ENCODE assay signal across 8 cellular contexts in the genomic region with DNA sequence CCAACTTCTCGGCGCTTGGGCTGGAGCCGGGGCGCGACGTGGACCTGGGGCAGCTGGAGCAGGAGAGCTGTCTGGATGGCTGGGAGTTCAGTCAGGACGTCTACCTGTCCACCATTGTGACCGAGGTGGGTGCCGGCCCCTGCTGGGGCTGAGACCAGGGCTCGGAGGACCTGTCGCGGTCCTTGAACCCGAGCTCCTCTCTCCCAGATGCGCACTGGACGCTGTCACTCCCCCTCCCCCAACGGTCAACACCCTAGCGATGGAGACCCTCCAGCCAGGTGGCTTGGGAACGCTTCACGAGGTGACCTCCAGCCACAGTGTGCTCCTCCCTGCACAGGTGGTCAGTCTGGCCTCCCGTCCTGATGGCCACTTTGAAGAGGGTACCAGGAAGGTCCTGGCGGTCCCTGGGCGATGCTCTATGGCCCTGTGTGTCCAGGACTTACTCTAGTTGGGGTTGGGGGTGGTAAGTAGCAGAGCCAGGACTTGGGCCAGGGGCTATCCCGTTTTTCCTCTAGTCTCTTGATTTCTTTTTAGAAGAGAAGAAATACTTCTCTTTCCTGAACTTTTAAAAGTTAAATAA. TPM values are rescaled to one million over a fixed set of nuclear protein-coding genes. Genes with fewer than 3 reads are reported as not detected.
A peak's percentile ranks its signal among the peaks of the same experiment; 100 is the strongest.
DNase-seq lines count a peak whose midpoint lies in the region; ATAC-seq and TF ChIP-seq lines count a peak whose summit lies in the region.

No MANE protein-coding gene starts in this region.

- peaks cover 20% of the 10 kb centered on the region for H3K4me1 Mint-ChIP-seq in T-helper 2 cell treated with Interferon-gamma antibody and Interleukin-4, amounts not matched to agents 5 μg/mL and 100 μg/mL, for 36 hours (ENCODE audit: low read depth)

- H3K4me3 ChIP-seq in brain microvascular endothelial cell (ENCODE audit: low read depth, low read length): peak overlapping the region; percentile 65
- peak overlapping the region; percentile 55 to 73 (median 72) for H3K4me3 ChIP-seq in liver (ENCODE audit: low read depth in 1 of 3, low read length in 3 of 3)
- H3K4me3 ChIP-seq in thyroid gland (replicated peaks in 1 of 3): peak overlapping the region; percentile 42 to 85 (median 65)

- peak overlapping the region; percentile 4 to 73 for H3K9ac ChIP-seq in liver (ENCODE audit: low read depth in 1 of 2, low read length in 2 of 2)

- H3K36me3 ChIP-seq in brain microvascular endothelial cell (replicated peaks) (no peaks in the 10 kb centered on the region), liver (ENCODE audit: control insufficient read depth in 4 of 4, insufficient read depth in 3 of 4, low read depth in 1 of 4, low read length in 3 of 4) (peaks cover 0 to 4% (median 2%) of the 10 kb centered on the region in 4 donors), thyroid gland (no peaks in the 10 kb centered on the region)

- H3K27ac ChIP-seq in brain microvascular endothelial cell (no peak overlapping the region), liver (ENCODE audit: low read depth in 1 of 2, low read length in 2 of 2) (peak overlapping the region; percentile 80 to 82), thyroid gland (peak overlapping the region; percentile 74 to 84 (median 78))

- H3K36me3 Mint-ChIP-seq in T-helper 2 cell treated with Interferon-gamma antibody and Interleukin-4, amounts not matched to agents 5 μg/mL and 100 μg/mL, for 36 hours (ENCODE audit: low read depth): no peaks in the 10 kb centered on the region

- no peak for DNase-seq in T-helper 2 cell treated with Interferon-gamma antibody and Interleukin-4, amounts not matched to agents 5 μg/mL and 100 μg/mL, for 36 hours (ENCODE audit: low spot score)
- DNase-seq in T-helper 2 cell: no peak
- no peak for DNase-seq in brain microvascular endothelial cell
- no peak for DNase-seq in thyroid gland
- DNase-seq in hypothalamus (lab: John Stamatoyannopoulos, UW): no peak

- intact Hi-C loops in thyroid gland (cut with DNase I): no loop called here

- in situ Hi-C loops in brain microvascular endothelial cell (cut with HindIII; ENCODE audit: low pct_ligation_motif_present, low sequenced_read_pairs): no loop called here

- H3K27me3 ChIP-seq in brain microvascular endothelial cell (replicated peaks) (no peaks in the 10 kb centered on the region), liver (ENCODE audit: control insufficient read depth in 4 of 4, insufficient read depth in 4 of 4, low read length in 3 of 4) (no peaks in the 10 kb centered on the region), thyroid gland (no peaks in the 10 kb centered on the region)

- H3K4me1 ChIP-seq in liver (ENCODE audit: control insufficient read depth in 4 of 4, insufficient read depth in 4 of 4, low read length in 3 of 4) (peaks cover 0 to 36% (median 25%) of the 10 kb centered on the region in 4 donors), thyroid gland (peaks cover 7 to 26% of the 10 kb centered on the region in 2 donors)

- TF ChIP-seq RAD21 in liver (IDR thresholded peaks at IDR 0.05): no peak

- no peak for TF ChIP-seq CTCF in brain microvascular endothelial cell (IDR thresholded peaks at IDR 0.05; ENCODE audit: low read depth, low read length, missing control alignments)
- no peak for TF ChIP-seq CTCF in liver (IDR thresholded peaks at IDR 0.05; ENCODE audit: low read depth, low read length, missing input control)
- no peak for TF ChIP-seq CTCF in thyroid gland (IDR thresholded peaks at IDR 0.05)

- H3K9me3 ChIP-seq in liver (ENCODE audit: control insufficient read depth in 4 of 4, low read length in 3 of 4) (no peaks in the 10 kb centered on the region), thyroid gland (no peaks in the 10 kb centered on the region)

- ATAC-seq in GM21737 (IDR thresholded peaks at IDR 0.05; ENCODE audit: unreplicated experiment): no peak
- ATAC-seq in HG02759 (IDR thresholded peaks at IDR 0.05; ENCODE audit: unreplicated experiment): no peak

- TF ChIP-seq POLR2A in thyroid gland (IDR thresholded peaks at IDR 0.05): no peak

- H3K9me3 Mint-ChIP-seq in T-helper 2 cell treated with Interferon-gamma antibody and Interleukin-4, amounts not matched to agents 5 μg/mL and 100 μg/mL, for 36 hours: no peaks in the 10 kb centered on the region

- WGBS in liver: 11% methylated on average over 23 of the region's 23 CpGs
- 30 to 35% methylated on average over 5 to 8 of the region's 23 CpGs for WGBS in thyroid gland, 2 donors

- peak overlapping the region; percentile 81 for H3K4me3 Mint-ChIP-seq in T-helper 2 cell treated with Interferon-gamma antibody and Interleukin-4, amounts not matched to agents 5 μg/mL and 100 μg/mL, for 36 hours

- H3K27me3 Mint-ChIP-seq in T-helper 2 cell treated with Interferon-gamma antibody and Interleukin-4, amounts not matched to agents 5 μg/mL and 100 μg/mL, for 36 hours (ENCODE audit: low read depth): peaks cover 2% of the 10 kb centered on the region

- peak overlapping the region; percentile 82 for H3K27ac Mint-ChIP-seq in T-helper 2 cell treated with Interferon-gamma antibody and Interleukin-4, amounts not matched to agents 5 μg/mL and 100 μg/mL, for 36 hours

TF ChIP-seq in liver, 16 proteins besides CTCF, POLR2A, EP300 and RAD21:
- TF ChIP-seq FOXA2 (IDR thresholded peaks at IDR 0.05) (no peak), SP1 (IDR thresholded peaks at IDR 0.05) (no peak), YY1 (IDR thresholded peaks at IDR 0.05) (no peak), TAF1 (conservative IDR thresholded peaks at IDR 0.05) (no peak), JUND (IDR thresholded peaks at IDR 0.05) (no peak), HNF4A (conservative IDR thresholded peaks at IDR 0.05) (no peak), FOXA1 (IDR thresholded peaks at IDR 0.05) (no peak), RXRA (IDR thresholded peaks at IDR 0.05) (no peak), HNF4G (IDR thresholded peaks at IDR 0.05) (no peak), GABPA (IDR thresholded peaks at IDR 0.05 in 1 of 2, conservative IDR thresholded peaks at IDR 0.05 in 1 of 2) (no peak)
- TF ChIP-seq, protein P1, sequence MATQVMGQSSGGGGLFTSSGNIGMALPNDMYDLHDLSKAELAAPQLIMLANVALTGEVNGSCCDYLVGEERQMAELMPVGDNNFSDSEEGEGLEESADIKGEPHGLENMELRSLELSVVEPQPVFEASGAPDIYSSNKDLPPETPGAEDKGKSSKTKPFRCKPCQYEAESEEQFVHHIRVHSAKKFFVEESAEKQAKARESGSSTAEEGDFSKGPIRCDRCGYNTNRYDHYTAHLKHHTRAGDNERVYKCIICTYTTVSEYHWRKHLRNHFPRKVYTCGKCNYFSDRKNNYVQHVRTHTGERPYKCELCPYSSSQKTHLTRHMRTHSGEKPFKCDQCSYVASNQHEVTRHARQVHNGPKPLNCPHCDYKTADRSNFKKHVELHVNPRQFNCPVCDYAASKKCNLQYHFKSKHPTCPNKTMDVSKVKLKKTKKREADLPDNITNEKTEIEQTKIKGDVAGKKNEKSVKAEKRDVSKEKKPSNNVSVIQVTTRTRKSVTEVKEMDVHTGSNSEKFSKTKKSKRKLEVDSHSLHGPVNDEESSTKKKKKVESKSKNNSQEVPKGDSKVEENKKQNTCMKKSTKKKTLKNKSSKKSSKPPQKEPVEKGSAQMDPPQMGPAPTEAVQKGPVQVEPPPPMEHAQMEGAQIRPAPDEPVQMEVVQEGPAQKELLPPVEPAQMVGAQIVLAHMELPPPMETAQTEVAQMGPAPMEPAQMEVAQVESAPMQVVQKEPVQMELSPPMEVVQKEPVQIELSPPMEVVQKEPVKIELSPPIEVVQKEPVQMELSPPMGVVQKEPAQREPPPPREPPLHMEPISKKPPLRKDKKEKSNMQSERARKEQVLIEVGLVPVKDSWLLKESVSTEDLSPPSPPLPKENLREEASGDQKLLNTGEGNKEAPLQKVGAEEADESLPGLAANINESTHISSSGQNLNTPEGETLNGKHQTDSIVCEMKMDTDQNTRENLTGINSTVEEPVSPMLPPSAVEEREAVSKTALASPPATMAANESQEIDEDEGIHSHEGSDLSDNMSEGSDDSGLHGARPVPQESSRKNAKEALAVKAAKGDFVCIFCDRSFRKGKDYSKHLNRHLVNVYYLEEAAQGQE (IDR thresholded peaks at IDR 0.05): no peak
- TF ChIP-seq, protein P2, sequence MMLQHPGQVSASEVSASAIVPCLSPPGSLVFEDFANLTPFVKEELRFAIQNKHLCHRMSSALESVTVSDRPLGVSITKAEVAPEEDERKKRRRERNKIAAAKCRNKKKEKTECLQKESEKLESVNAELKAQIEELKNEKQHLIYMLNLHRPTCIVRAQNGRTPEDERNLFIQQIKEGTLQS (IDR thresholded peaks at IDR 0.05): no peak
- TF ChIP-seq, protein P3, sequence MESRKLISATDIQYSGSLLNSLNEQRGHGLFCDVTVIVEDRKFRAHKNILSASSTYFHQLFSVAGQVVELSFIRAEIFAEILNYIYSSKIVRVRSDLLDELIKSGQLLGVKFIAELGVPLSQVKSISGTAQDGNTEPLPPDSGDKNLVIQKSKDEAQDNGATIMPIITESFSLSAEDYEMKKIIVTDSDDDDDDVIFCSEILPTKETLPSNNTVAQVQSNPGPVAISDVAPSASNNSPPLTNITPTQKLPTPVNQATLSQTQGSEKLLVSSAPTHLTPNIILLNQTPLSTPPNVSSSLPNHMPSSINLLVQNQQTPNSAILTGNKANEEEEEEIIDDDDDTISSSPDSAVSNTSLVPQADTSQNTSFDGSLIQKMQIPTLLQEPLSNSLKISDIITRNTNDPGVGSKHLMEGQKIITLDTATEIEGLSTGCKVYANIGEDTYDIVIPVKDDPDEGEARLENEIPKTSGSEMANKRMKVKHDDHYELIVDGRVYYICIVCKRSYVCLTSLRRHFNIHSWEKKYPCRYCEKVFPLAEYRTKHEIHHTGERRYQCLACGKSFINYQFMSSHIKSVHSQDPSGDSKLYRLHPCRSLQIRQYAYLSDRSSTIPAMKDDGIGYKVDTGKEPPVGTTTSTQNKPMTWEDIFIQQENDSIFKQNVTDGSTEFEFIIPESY (IDR thresholded peaks at IDR 0.05): no peak
TF ChIP-seq in liver: peak in this region for 0.

RNA-seq across cellular contexts. Expression of a gene that starts 0.8 kb away (rescaled TPM):
- total RNA-seq in liver (10 to 100 TPM; 12.4 to 12.7 TPM), thyroid gland (10 to 100 TPM; 18.1 to 28.3 (median 24.2) TPM)
- polyA plus RNA-seq in liver: 1 to 10 TPM; 3.4 to 4.5 TPM
